In the genomic region with DNA sequence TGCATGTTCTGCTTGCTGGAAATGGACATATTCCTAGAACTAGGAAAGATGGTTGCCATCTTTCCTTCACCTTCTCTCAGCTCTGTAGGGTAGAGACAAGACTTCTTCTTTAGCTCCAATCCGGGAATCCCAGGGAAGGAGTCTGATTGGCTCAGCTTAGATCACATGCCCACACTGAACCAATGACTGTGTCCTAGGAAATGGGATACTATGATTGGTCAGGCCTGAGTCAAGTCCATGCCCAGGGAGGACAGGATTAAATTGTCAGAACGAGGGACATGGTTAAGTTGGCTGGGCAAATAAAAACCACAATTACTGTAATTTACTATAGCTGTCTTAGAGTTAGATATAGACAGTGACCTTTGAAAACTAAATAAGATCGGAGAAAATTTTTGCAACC, we compare ENCODE assay signal across 3 cellular contexts.
TF ChIP-seq lines count a peak whose summit lies in the region.

No MANE protein-coding gene starts in this region.

TF ChIP-seq in A549, 52 proteins besides CTCF, POLR2A, EP300 and RAD21:
- TF ChIP-seq HOXB13 (CRISPR knock-in tag; IDR thresholded peaks at IDR 0.05; ENCODE audit: low read depth), result no peak
- no peak for TF ChIP-seq HES2 (IDR thresholded peaks at IDR 0.05)
- TF ChIP-seq POLR2AphosphoS2 (conservative IDR thresholded peaks at IDR 0.05; ENCODE audit: low read length), result no peak
- TF ChIP-seq EHMT2 (IDR thresholded peaks at IDR 0.05; ENCODE audit: low read depth), result no peak
- no peak for TF ChIP-seq EHF (CRISPR knock-in tag; IDR thresholded peaks at IDR 0.05)
- TF ChIP-seq, protein P1, sequence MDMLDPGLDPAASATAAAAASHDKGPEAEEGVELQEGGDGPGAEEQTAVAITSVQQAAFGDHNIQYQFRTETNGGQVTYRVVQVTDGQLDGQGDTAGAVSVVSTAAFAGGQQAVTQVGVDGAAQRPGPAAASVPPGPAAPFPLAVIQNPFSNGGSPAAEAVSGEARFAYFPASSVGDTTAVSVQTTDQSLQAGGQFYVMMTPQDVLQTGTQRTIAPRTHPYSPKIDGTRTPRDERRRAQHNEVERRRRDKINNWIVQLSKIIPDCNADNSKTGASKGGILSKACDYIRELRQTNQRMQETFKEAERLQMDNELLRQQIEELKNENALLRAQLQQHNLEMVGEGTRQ (IDR thresholded peaks at IDR 0.05), result peak; percentile 50; the same call in 1 of the 2 replicates
- no peak for TF ChIP-seq HDAC2 (IDR thresholded peaks at IDR 0.05)

TF ChIP-seq in IMR-90, 13 proteins besides CTCF, POLR2A, EP300 and RAD21:
- TF ChIP-seq, protein P1 (IDR thresholded peaks at IDR 0.05; ENCODE audit: low read depth, low read length), result peak; percentile 54; the same call in 1 of the 2 replicates
- TF ChIP-seq MXI1 (IDR thresholded peaks at IDR 0.05; ENCODE audit: borderline replicate concordance, low read depth, low read length), result no peak

TF ChIP-seq in SK-N-SH treated with all-trans-retinoic acid at 6 μM for 48 hours, 23 proteins besides CTCF, POLR2A, EP300 and RAD21:
- no peak for TF ChIP-seq ZFP30 (CRISPR knock-in tag; IDR thresholded peaks at IDR 0.05)
- no peak for TF ChIP-seq ZNF70 (CRISPR knock-in tag; IDR thresholded peaks at IDR 0.05)
- TF ChIP-seq RARB (CRISPR knock-in tag; IDR thresholded peaks at IDR 0.05), result no peak
- no peak for TF ChIP-seq ZC3H10 (CRISPR knock-in tag; IDR thresholded peaks at IDR 0.05)
- no peak for TF ChIP-seq ARNTL (CRISPR knock-in tag; IDR thresholded peaks at IDR 0.05; ENCODE audit: borderline replicate concordance, low read depth)
- TF ChIP-seq, protein P2, sequence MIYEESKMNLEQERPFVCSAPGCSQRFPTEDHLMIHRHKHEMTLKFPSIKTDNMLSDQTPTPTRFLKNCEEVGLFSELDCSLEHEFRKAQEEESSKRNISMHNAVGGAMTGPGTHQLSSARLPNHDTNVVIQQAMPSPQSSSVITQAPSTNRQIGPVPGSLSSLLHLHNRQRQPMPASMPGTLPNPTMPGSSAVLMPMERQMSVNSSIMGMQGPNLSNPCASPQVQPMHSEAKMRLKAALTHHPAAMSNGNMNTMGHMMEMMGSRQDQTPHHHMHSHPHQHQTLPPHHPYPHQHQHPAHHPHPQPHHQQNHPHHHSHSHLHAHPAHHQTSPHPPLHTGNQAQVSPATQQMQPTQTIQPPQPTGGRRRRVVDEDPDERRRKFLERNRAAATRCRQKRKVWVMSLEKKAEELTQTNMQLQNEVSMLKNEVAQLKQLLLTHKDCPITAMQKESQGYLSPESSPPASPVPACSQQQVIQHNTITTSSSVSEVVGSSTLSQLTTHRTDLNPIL (CRISPR knock-in tag; IDR thresholded peaks at IDR 0.05; ENCODE audit: low read depth), result no peak
- TF ChIP-seq CSDC2 (CRISPR knock-in tag; IDR thresholded peaks at IDR 0.05), result no peak
